In genomic region chr2:10164611-10165010, GRCh38 we compare ENCODE assay signal across 14 cellular contexts. TPM values are rescaled to one million over a fixed set of nuclear protein-coding genes. Genes with fewer than 3 reads are reported as not detected.
DNase-seq lines count a peak whose midpoint lies in the region; ATAC-seq and TF ChIP-seq lines count a peak whose summit lies in the region.
"Had no signal": no experiment of that assay in that cellular context is flagged by ENCODE, and none has a peak within 500 bp of the region (broad histone marks: within the 10 kb centered on the region; RNA-seq: fewer than 3 reads in every experiment).

No MANE protein-coding gene starts in this region.

- no peak for TF ChIP-seq POLR2A in spleen (IDR thresholded peaks at IDR 0.05)

- H3K4me3 Mint-ChIP-seq in endodermal cell: no peak overlapping the region
- H3K4me3 Mint-ChIP-seq: CD4-positive, alpha-beta memory T cell had no signal

- peaks cover 30% of the 10 kb centered on the region for H3K4me1 ChIP-seq in BLaER1
- no peaks in the 10 kb centered on the region for H3K4me1 ChIP-seq in PC-9 (replicated peaks; ENCODE audit: insufficient read depth)
- no peaks in the 10 kb centered on the region for H3K4me1 ChIP-seq in endodermal cell (ENCODE audit: control insufficient read depth, insufficient read depth, low read length)
- peaks cover 0 to 14% (median 0%) of the 10 kb centered on the region in 6 donors for H3K4me1 ChIP-seq in spleen
- H3K4me1 ChIP-seq: HAP-1 had no signal

- DNase-seq in PC-9 (no peak), endodermal cell (peak; percentile 31), spleen (peak; percentile 47), nucleus accumbens (lab: John Stamatoyannopoulos, UW) (no peak), occipital lobe (lab: John Stamatoyannopoulos, UW) (no peak)
- DNase-seq: ACHN; C1 segment of cervical spinal cord; CD4-positive, alpha-beta memory T cell; DMS79 treated with DMSO at 0.1 percent for 48 hours; EL had no signal

- POLR2A ChIA-PET in PC-9 (lab: Charles Lee; ENCODE audit: unreplicated experiment): no interaction called here

- H3K27me3 ChIP-seq in BLaER1 (no peaks in the 10 kb centered on the region), PC-9 (ENCODE audit: insufficient read depth, low read depth) (no peaks in the 10 kb centered on the region), endodermal cell (ENCODE audit: control insufficient read depth, insufficient read depth, low read length, poor library complexity, severe bottlenecking) (no peaks in the 10 kb centered on the region), spleen (replicated peaks in 1 of 7) (no peaks in the 10 kb centered on the region)

- WGBS in endodermal cell (ENCODE audit: insufficient coverage in 1 of 2, insufficient read length in 1 of 2), 2 experiments: 91 to 95% methylated on average over 7 to 8 of the region's 8 CpGs
- WGBS in spleen, 5 donors: 86 to 96% (median 89%) methylated on average over 8 of the region's 8 CpGs

- H3K27ac ChIP-seq in BLaER1 (0 out of 2 replicates have a peak overlapping the region, but pooled peaks have one; percentile 1), PC-9 (no peak overlapping the region), endodermal cell (ENCODE audit: low read depth, low read length) (no peak overlapping the region), spleen (no peak overlapping the region)

- H3F3A ChIP-seq in PC-9 (ENCODE audit: insufficient read depth, low read depth): no peaks in the 10 kb centered on the region

- peaks cover 3% of the 10 kb centered on the region for H3K36me3 Mint-ChIP-seq in endodermal cell (ENCODE audit: low read depth)
- H3K36me3 Mint-ChIP-seq: CD4-positive, alpha-beta memory T cell had no signal

- no peaks in the 10 kb centered on the region for H3K9me3 Mint-ChIP-seq in endodermal cell
- H3K9me3 Mint-ChIP-seq: CD4-positive, alpha-beta memory T cell had no signal

- no peaks in the 10 kb centered on the region for H3K9me3 ChIP-seq in BLaER1
- H3K9me3 ChIP-seq in PC-9 (ENCODE audit: insufficient read depth, low read depth): no peaks in the 10 kb centered on the region
- no peaks in the 10 kb centered on the region for H3K9me3 ChIP-seq in endodermal cell (ENCODE audit: control insufficient read depth, low read length)
- H3K9me3 ChIP-seq in spleen: no peaks in the 10 kb centered on the region
- H3K9me3 ChIP-seq: HAP-1 had no signal

- ATAC-seq in GM19328 (IDR thresholded peaks at IDR 0.05; ENCODE audit: unreplicated experiment): no peak
- ATAC-seq: HepG2 had no signal

- CTCF ChIA-PET in PC-9 (lab: Charles Lee): interaction anchor here (0.6 kb wide), 1 partner anchor 61 kb away, joined by 15 read pairs; no protein-coding TSS in a partner anchor

- H3K4me3 ChIP-seq in BLaER1: no peak overlapping the region
- no peak overlapping the region for H3K4me3 ChIP-seq in PC-9
- H3K4me3 ChIP-seq in endodermal cell (ENCODE audit: low read length): no peak overlapping the region
- H3K4me3 ChIP-seq in spleen: no peak overlapping the region
- H3K4me3 ChIP-seq: HAP-1 had no signal

- H3K36me3 ChIP-seq in BLaER1 (peaks cover 79% of the 10 kb centered on the region), PC-9 (ENCODE audit: low read depth) (no peaks in the 10 kb centered on the region), endodermal cell (ENCODE audit: control insufficient read depth, insufficient read depth, low read length) (no peaks in the 10 kb centered on the region), spleen (peaks cover 0 to 62% (median 0%) of the 10 kb centered on the region in 6 donors)

- H3K27me3 Mint-ChIP-seq in endodermal cell (ENCODE audit: insufficient read depth): no peaks in the 10 kb centered on the region
- H3K27me3 Mint-ChIP-seq: CD4-positive, alpha-beta memory T cell had no signal

- no peaks in the 10 kb centered on the region for H3K4me1 Mint-ChIP-seq in endodermal cell

- TSS peak; percentile 9 for BruUV-seq in PC-9 (replicated peaks; lab: Mats Ljungman, UMichigan)

- H3K4me2 ChIP-seq in BLaER1 (peak overlapping the region; percentile 4), PC-9 (no peak overlapping the region)

- no peak overlapping the region for H3K27ac Mint-ChIP-seq in endodermal cell

- H3K79me2 ChIP-seq in PC-9 (ENCODE audit: low read depth): no peaks in the 10 kb centered on the region

- no peak overlapping the region for H2AFZ ChIP-seq in PC-9

- H4K20me1 ChIP-seq in BLaER1: no peaks in the 10 kb centered on the region
- no peaks in the 10 kb centered on the region for H4K20me1 ChIP-seq in PC-9 (ENCODE audit: insufficient read depth)

- TF ChIP-seq CTCF in PC-9 (conservative IDR thresholded peaks at IDR 0.05) (no peak), endodermal cell (conservative IDR thresholded peaks at IDR 0.05) (no peak), spleen (IDR thresholded peaks at IDR 0.05 in 8 of 11, conservative IDR thresholded peaks at IDR 0.05 in 3 of 11) (no peak)

- H3K9me2 ChIP-seq in PC-9 (ENCODE audit: insufficient read depth): no peaks in the 10 kb centered on the region

- intact Hi-C loops in PC-9 (cut with micrococcal nuclease; ENCODE audit: unreplicated experiment): no loop called here
- intact Hi-C loops in spleen (cut with DNase I; ENCODE audit: low total_unique reads): no loop called here

- H3K9ac ChIP-seq in BLaER1: no peak overlapping the region
- no peak overlapping the region for H3K9ac ChIP-seq in endodermal cell (ENCODE audit: extremely low read depth, low read length, poor library complexity, severe bottlenecking)

RNA-seq across cellular contexts. Expression of gene RRM2, which starts 42.1 kb away (rescaled TPM):
- total RNA-seq in PC-9 (2021) (90.4 and 105 TPM in 2 replicates), endodermal cell (100 to 1,000 TPM; 142 to 157 TPM), spleen (10 to 100 TPM in 5 of 7 donors, 1 to 10 TPM in 2; 6.3 to 39.2 (median 14.3) TPM), occipital lobe (4.8 TPM)
- 152 TPM for polyA plus RNA-seq in endodermal cell (2013, experiment 1 of 2)
- 130 TPM for polyA plus RNA-seq in endodermal cell (2013, experiment 2 of 2)
- 10 to 100 TPM in 2 of 3 donors, 1 to 10 TPM in 1; 2.3 to 15.6 (median 12.4) TPM for polyA plus RNA-seq in spleen

Comparison
In these comparisons a context has a peak if more than half of its experiments do, and no peak if none do; other contexts are left out.
1. DNase-seq: peak in endodermal cell (single experiment) and spleen (single experiment); none in PC-9 (0 of 2), nucleus accumbens (0 of 56) and occipital lobe (single experiment).